Comparison of ENCODE assay signal across 4 cellular contexts in genomic region chr2:85617723-85618122, GRCh38. TPM values are rescaled to one million over a fixed set of nuclear protein-coding genes. Genes with fewer than 3 reads are reported as not detected.
A peak's percentile ranks its signal among the peaks of the same experiment; 100 is the strongest.
DNase-seq lines count a peak whose midpoint lies in the region; ATAC-seq, FAIRE-seq and TF ChIP-seq lines count a peak whose summit lies in the region.
"Not testable (repeated sequence)": the region's sequence is repeated elsewhere in the genome, so short reads cannot be mapped to it uniquely, and the experiment has no call there.

No MANE protein-coding gene starts in this region.

- ATAC-seq in CD4-positive, CD25-positive, alpha-beta regulatory T cell (ENCODE audit: low read depth in 2 of 2); GM12878; naive thymus-derived CD8-positive, alpha-beta T cell: not testable (repeated sequence)

- DNase-seq in CD4-positive, CD25-positive, alpha-beta regulatory T cell; PC-9; GM12878 (ENCODE audit: low read depth, low spot score); naive thymus-derived CD8-positive, alpha-beta T cell: not testable (repeated sequence)

- RAD21 ChIA-PET in GM12878 (lab: Charles Lee; ENCODE audit: unreplicated experiment): not testable (repeated sequence)

- POLR2A ChIA-PET in PC-9 (lab: Charles Lee; ENCODE audit: unreplicated experiment) (interaction anchor here (0.6 kb wide), 1 partner anchor 40 kb away, joined by 4 read pairs; the partner anchor contains the start of gene VAMP8), GM12878 (lab: Charles Lee) (interaction anchor here (0.6 to 2.2 kb wide), 3 partner anchors 38 to 234 kb away, joined by 4 to 9 read pairs (median 7); no protein-coding TSS in a partner anchor)
- POLR2A ChIA-PET in naive thymus-derived CD8-positive, alpha-beta T cell (lab: Charles Lee): interaction anchor here (0.6 to 2.3 kb wide), 3 partner anchors 9 to 79 kb away, joined by 3 to 7 read pairs (median 4); partner anchors contain the start of gene MAT2A

- H3K27ac ChIP-seq in CD4-positive, CD25-positive, alpha-beta regulatory T cell (ENCODE audit: insufficient read depth, low read length, poor library complexity, severe bottlenecking); PC-9; GM12878 (ENCODE audit: control insufficient read depth, insufficient read depth): not testable (repeated sequence)

- H3K4me2 ChIP-seq in PC-9 (peak overlapping the region; percentile 96), GM12878 (ENCODE audit: control insufficient read depth, insufficient read depth) (peak overlapping the region; percentile 81)

- TF ChIP-seq CTCF in PC-9 (conservative IDR thresholded peaks at IDR 0.05); GM12878 (IDR thresholded peaks at IDR 0.05 in 2 of 3, conservative IDR thresholded peaks at IDR 0.05 in 1 of 3; ENCODE audit: control insufficient read depth in 2 of 3, extremely low read depth in 1 of 3, insufficient read depth in 1 of 3, low read depth in 3 of 3, low read length in 3 of 3): not testable (repeated sequence)

- CTCF ChIA-PET in PC-9 (lab: Charles Lee): interaction anchor here (0.7 kb wide), 1 partner anchor 270 kb away, joined by 16 read pairs; no protein-coding TSS in a partner anchor
- CTCF ChIA-PET in GM12878 (lab: Yijun Ruan, JAX): interaction anchor here (0.6 to 1.6 kb wide), 4 partner anchors 9 to 198 kb away, joined by 3 to 5 read pairs (median 3); no protein-coding TSS in a partner anchor

- H3K27me3 Mint-ChIP-seq in CD4-positive, CD25-positive, alpha-beta regulatory T cell; naive thymus-derived CD8-positive, alpha-beta T cell: not testable (repeated sequence)

- H3K36me3 Mint-ChIP-seq in CD4-positive, CD25-positive, alpha-beta regulatory T cell: peaks cover 10% of the 10 kb centered on the region
- H3K36me3 Mint-ChIP-seq in naive thymus-derived CD8-positive, alpha-beta T cell: peaks cover 0 to 40% (median 5%) of the 10 kb centered on the region in 3 donors

- peaks cover 43% of the 10 kb centered on the region for H3F3A ChIP-seq in PC-9 (ENCODE audit: insufficient read depth, low read depth)

- H2AFZ ChIP-seq in PC-9; GM12878 (ENCODE audit: control insufficient read depth, low read depth, low read length): not testable (repeated sequence)

- FAIRE-seq in GM12878 (lab: Jason Lieb, UNC): not testable (repeated sequence)

- 92% methylated on average over 5 of the region's 5 CpGs for WGBS in GM12878 (ENCODE audit: insufficient coverage, insufficient replicate concordance, low lambda C conversion rate, missing lambda C conversion rate)

- H3K9me3 Mint-ChIP-seq in CD4-positive, CD25-positive, alpha-beta regulatory T cell; naive thymus-derived CD8-positive, alpha-beta T cell: not testable (repeated sequence)

- H3K4me1 ChIP-seq in CD4-positive, CD25-positive, alpha-beta regulatory T cell (ENCODE audit: control insufficient read depth, insufficient read depth, low read length, poor library complexity, severe bottlenecking): peaks cover 16% of the 10 kb centered on the region
- peaks cover 29% of the 10 kb centered on the region for H3K4me1 ChIP-seq in PC-9 (replicated peaks; ENCODE audit: insufficient read depth)
- H3K4me1 ChIP-seq in GM12878 (ENCODE audit: control insufficient read depth, insufficient read depth, low read length): not testable (repeated sequence)

- not testable (repeated sequence) for TF ChIP-seq EP300 in GM12878 (IDR thresholded peaks at IDR 0.05; ENCODE audit: borderline replicate concordance in 1 of 2, control insufficient read depth in 1 of 2, low read depth in 2 of 2, low read length in 2 of 2)

- H3K9me2 ChIP-seq in PC-9 (ENCODE audit: insufficient read depth): not testable (repeated sequence)

- H3K27me3 ChIP-seq in CD4-positive, CD25-positive, alpha-beta regulatory T cell (ENCODE audit: control insufficient read depth, insufficient read depth, low read length); PC-9 (ENCODE audit: insufficient read depth, low read depth); GM12878 (replicated peaks in 1 of 2; ENCODE audit: control insufficient read depth in 2 of 2, insufficient read depth in 2 of 2, low read length in 1 of 2): not testable (repeated sequence)

- peak overlapping the region; percentile 96 to 100 (median 99) for H3K4me3 Mint-ChIP-seq in CD4-positive, CD25-positive, alpha-beta regulatory T cell
- H3K4me3 Mint-ChIP-seq in naive thymus-derived CD8-positive, alpha-beta T cell: peak overlapping the region; percentile 33 to 99 (median 96)

- peak overlapping the region in 2 of 3 donors; percentile 73 to 93 for H3K27ac Mint-ChIP-seq in CD4-positive, CD25-positive, alpha-beta regulatory T cell
- peak overlapping the region in 8 of 10 donors; percentile 22 to 96 (median 61) for H3K27ac Mint-ChIP-seq in naive thymus-derived CD8-positive, alpha-beta T cell

- not testable (repeated sequence) for BruUV-seq in PC-9 (replicated peaks; lab: Mats Ljungman, UMichigan); GM12878 (replicated peaks; lab: Mats Ljungman, UMichigan)

- peaks cover 30% of the 10 kb centered on the region for H4K20me1 ChIP-seq in PC-9 (ENCODE audit: insufficient read depth)
- not testable (repeated sequence) for H4K20me1 ChIP-seq in GM12878 (ENCODE audit: control insufficient read depth, insufficient read depth)

- intact Hi-C loops in PC-9 (cut with micrococcal nuclease; ENCODE audit: unreplicated experiment): not testable (repeated sequence)
- intact Hi-C loops in GM12878 (cut with micrococcal nuclease; ENCODE audit: unreplicated experiment): loop anchor here (5.0 kb wide), 1 partner anchor 80 kb away; the partner anchor contains the start of gene MAT2A

- H3K9me3 ChIP-seq in CD4-positive, CD25-positive, alpha-beta regulatory T cell (ENCODE audit: control insufficient read depth in 2 of 2, low read length in 2 of 2); PC-9 (ENCODE audit: insufficient read depth, low read depth); GM12878 (replicated peaks; ENCODE audit: control insufficient read depth, insufficient read depth, low read length): not testable (repeated sequence)

- in situ Hi-C loops in GM12878 (cut with MboI): not testable (repeated sequence)

- peaks cover 58% of the 10 kb centered on the region for H3K79me2 ChIP-seq in PC-9 (ENCODE audit: low read depth)
- peaks cover 29% of the 10 kb centered on the region for H3K79me2 ChIP-seq in GM12878 (ENCODE audit: control insufficient read depth, insufficient read depth, low read length)

- TF ChIP-seq RAD21 in GM12878 (IDR thresholded peaks at IDR 0.05; ENCODE audit: insufficient read depth, low read depth, low read length): not testable (repeated sequence)

- H3K4me3 ChIP-seq in CD4-positive, CD25-positive, alpha-beta regulatory T cell (ENCODE audit: low read depth, low read length): peak overlapping the region; percentile 76
- H3K4me3 ChIP-seq in PC-9: peak overlapping the region; percentile 98; the same call in 1 of the 2 replicates
- H3K4me3 ChIP-seq in GM12878: peak overlapping the region; percentile 74

- peaks cover 4 to 34% (median 17%) of the 10 kb centered on the region in 4 donors for H3K4me1 Mint-ChIP-seq in CD4-positive, CD25-positive, alpha-beta regulatory T cell
- peaks cover 4 to 35% (median 22%) of the 10 kb centered on the region in 4 donors for H3K4me1 Mint-ChIP-seq in naive thymus-derived CD8-positive, alpha-beta T cell

- peaks cover 31% of the 10 kb centered on the region for H3K36me3 ChIP-seq in CD4-positive, CD25-positive, alpha-beta regulatory T cell (ENCODE audit: control insufficient read depth, insufficient read depth, low read length)
- H3K36me3 ChIP-seq in PC-9 (ENCODE audit: low read depth): peaks cover 18% of the 10 kb centered on the region
- H3K36me3 ChIP-seq in GM12878 (ENCODE audit: control insufficient read depth in 2 of 2, insufficient read depth in 2 of 2, low read length in 1 of 2): not testable (repeated sequence)

- H3K9ac ChIP-seq in GM12878 (ENCODE audit: control insufficient read depth, insufficient read depth, low read length): not testable (repeated sequence)

- SMC1A ChIA-PET in GM12878 (lab: Charles Lee; ENCODE audit: uncharacterized antibody, unreplicated experiment): interaction anchor here (1.0 kb wide), 1 partner anchor 57 kb away, joined by 3 read pairs; the partner anchor contains the start of gene GGCX

- TF ChIP-seq POLR2A in GM12878 (IDR thresholded peaks at IDR 0.05; ENCODE audit: low read depth, low read length): not testable (repeated sequence)

RNA-seq across cellular contexts. Expression of gene USP39, which starts 1.7 kb away (rescaled TPM):
- total RNA-seq in CD4-positive, CD25-positive, alpha-beta regulatory T cell: 62.6 TPM
- polyA plus RNA-seq in CD4-positive, CD25-positive, alpha-beta regulatory T cell: 10 to 100 TPM; 67.1 to 86.0 (median 74.0) TPM
- total RNA-seq in PC-9 (2021) (61.0 and 66.7 TPM in 2 replicates), GM12878 (2014; rRNA removed) (71.7 and 73.5 TPM in 2 replicates), GM12878 (2014; rRNA removed; fragmentation: Illumina TruSeq; extraction: Trizol) (55.2 and 55.8 TPM in 2 replicates), GM12878 (2021) (55.1 and 56.3 TPM in 2 replicates)
- 46.4 and 59.2 TPM in 2 replicates for total RNA-seq in GM12878 (2013; cell fraction: nucleolus; rRNA removed)
- polyA plus RNA-seq in GM12878 (2011; ENCODE audit: low read depth): 33.6 TPM
- polyA plus RNA-seq in GM12878 (2011; rRNA removed) (55.7 and 70.9 TPM in 2 replicates), GM12878 (2014; fragmentation: Illumina TruSeq; extraction: Trizol) (72.8 and 80.3 TPM in 2 replicates), GM12878 (2014; fragmentation: Nextera tagmentation; extraction: Ambion mirVana) (10 to 100 TPM; 24.2 to 44.7 TPM), GM12878 (2014; rRNA removed) (53.3 and 61.8 TPM in 2 replicates), GM12878 (2016; fragmentation: Nextera tagmentation; extraction: Ambion mirVana) (10 to 100 TPM; 75.7 to 79.6 TPM)
- 61.0 and 72.2 TPM in 2 replicates for polyA plus RNA-seq in GM12878 (2011; cell fraction: cytosol; rRNA removed)
- polyA plus RNA-seq in GM12878 (2011; cell fraction: nucleus; rRNA removed): 59.0 and 81.2 TPM in 2 replicates
- polyA plus RNA-seq in GM12878 (2012): 33.9 and 36.9 TPM in 2 replicates
- 55.5 and 56.4 TPM in 2 replicates for polyA minus RNA-seq in GM12878 (2011; rRNA and poly(A)+ RNA removed)
- polyA minus RNA-seq in GM12878 (2011; cell fraction: cytosol; rRNA and poly(A)+ RNA removed): 19.3 and 21.4 TPM in 2 replicates
- polyA minus RNA-seq in GM12878 (2011; cell fraction: nucleus; rRNA and poly(A)+ RNA removed): 31.4 and 53.9 TPM in 2 replicates
- 10 to 100 TPM; 53.0 to 59.5 TPM for total RNA-seq in naive thymus-derived CD8-positive, alpha-beta T cell
- 10 to 100 TPM; 56.4 to 69.3 (median 57.9) TPM for polyA plus RNA-seq in naive thymus-derived CD8-positive, alpha-beta T cell

RNA-seq across cellular contexts. Expression of gene C2orf68, which starts 5.9 kb away (rescaled TPM):
- 43.9 TPM for total RNA-seq in CD4-positive, CD25-positive, alpha-beta regulatory T cell
- polyA plus RNA-seq in CD4-positive, CD25-positive, alpha-beta regulatory T cell: 10 to 100 TPM; 17.4 to 20.6 (median 18.7) TPM
- 46.0 and 48.6 TPM in 2 replicates for total RNA-seq in PC-9 (2021)
- total RNA-seq in GM12878 (2013; cell fraction: nucleolus; rRNA removed): 36.8 and 54.3 TPM in 2 replicates
- 26.1 and 27.5 TPM in 2 replicates for total RNA-seq in GM12878 (2014; rRNA removed)
- 19.1 and 22.3 TPM in 2 replicates for total RNA-seq in GM12878 (2014; rRNA removed; fragmentation: Illumina TruSeq; extraction: Trizol)
- 31.5 and 34.3 TPM in 2 replicates for total RNA-seq in GM12878 (2021)
- polyA plus RNA-seq in GM12878 (2011; ENCODE audit: low read depth): 10.3 TPM
- 44.9 and 56.1 TPM in 2 replicates for polyA plus RNA-seq in GM12878 (2011; rRNA removed)
- 38.0 and 42.9 TPM in 2 replicates for polyA plus RNA-seq in GM12878 (2011; cell fraction: cytosol; rRNA removed)
- polyA plus RNA-seq in GM12878 (2011; cell fraction: nucleus; rRNA removed): 32.5 and 38.3 TPM in 2 replicates
- 19.6 and 22.3 TPM in 2 replicates for polyA plus RNA-seq in GM12878 (2012)
- polyA plus RNA-seq in GM12878 (2014; fragmentation: Illumina TruSeq; extraction: Trizol): 25.3 and 26.5 TPM in 2 replicates
- polyA plus RNA-seq in GM12878 (2014; fragmentation: Nextera tagmentation; extraction: Ambion mirVana): 10 to 100 TPM; 12.7 to 15.9 TPM
- 33.7 and 34.6 TPM in 2 replicates for polyA plus RNA-seq in GM12878 (2014; rRNA removed)
- 10 to 100 TPM; 30.4 to 33.9 TPM for polyA plus RNA-seq in GM12878 (2016; fragmentation: Nextera tagmentation; extraction: Ambion mirVana)
- polyA minus RNA-seq in GM12878 (2011; rRNA and poly(A)+ RNA removed): 43.2 and 57.7 TPM in 2 replicates
- 16.0 and 18.6 TPM in 2 replicates for polyA minus RNA-seq in GM12878 (2011; cell fraction: cytosol; rRNA and poly(A)+ RNA removed)
- 15.0 and 24.5 TPM in 2 replicates for polyA minus RNA-seq in GM12878 (2011; cell fraction: nucleus; rRNA and poly(A)+ RNA removed)
- 10 to 100 TPM; 86.4 to 95.2 TPM for total RNA-seq in naive thymus-derived CD8-positive, alpha-beta T cell
- polyA plus RNA-seq in naive thymus-derived CD8-positive, alpha-beta T cell: 10 to 100 TPM; 15.7 to 21.1 (median 20.4) TPM

RNA-seq across cellular contexts. Expression of gene TMEM150A, which starts 15.2 kb away (rescaled TPM):
- total RNA-seq in CD4-positive, CD25-positive, alpha-beta regulatory T cell: 4.9 TPM
- 10 to 100 TPM in 1 of 4 donors, 1 to 10 TPM in 3; 8.0 to 11.3 (median 9.1) TPM for polyA plus RNA-seq in CD4-positive, CD25-positive, alpha-beta regulatory T cell
- total RNA-seq in PC-9 (2021) (5.3 and 5.9 TPM in 2 replicates), GM12878 (2014; rRNA removed) (2.7 and 3.3 TPM in 2 replicates), GM12878 (2014; rRNA removed; fragmentation: Illumina TruSeq; extraction: Trizol) (1.3 and 1.7 TPM in 2 replicates), GM12878 (2021) (2.5 and 3.8 TPM in 2 replicates)
- total RNA-seq in GM12878 (2013; cell fraction: nucleolus; rRNA removed): 3.0 and 4.0 TPM in 2 replicates
- polyA plus RNA-seq in GM12878 (2011; ENCODE audit: low read depth): 2.3 TPM
- polyA plus RNA-seq in GM12878 (2011; rRNA removed) (0.68 and 1.6 TPM in 2 replicates), GM12878 (2014; fragmentation: Illumina TruSeq; extraction: Trizol) (0.68 and 2.5 TPM in 2 replicates), GM12878 (2014; fragmentation: Nextera tagmentation; extraction: Ambion mirVana) (1 to 10 TPM in 1 of 2 experiments, under 1 TPM in 1; 0.45 to 1.5 TPM), GM12878 (2014; rRNA removed) (4.1 and 4.7 TPM in 2 replicates), GM12878 (2016; fragmentation: Nextera tagmentation; extraction: Ambion mirVana) (1 to 10 TPM; 3.9 to 4.4 TPM)
- polyA plus RNA-seq in GM12878 (2011; cell fraction: cytosol; rRNA removed): 2.1 and 2.2 TPM in 2 replicates
- 9.5 and 10.3 TPM in 2 replicates for polyA plus RNA-seq in GM12878 (2011; cell fraction: nucleus; rRNA removed)
- 2.6 and 3.0 TPM in 2 replicates for polyA plus RNA-seq in GM12878 (2012)
- 0.80 and 1.1 TPM in 2 replicates for polyA minus RNA-seq in GM12878 (2011; rRNA and poly(A)+ RNA removed)
- 0.62 TPM in 1 of 2 replicates, not detected in the other for polyA minus RNA-seq in GM12878 (2011; cell fraction: cytosol; rRNA and poly(A)+ RNA removed)
- polyA minus RNA-seq in GM12878 (2011; cell fraction: nucleus; rRNA and poly(A)+ RNA removed): 1.2 and 2.1 TPM in 2 replicates
- total RNA-seq in naive thymus-derived CD8-positive, alpha-beta T cell: 10 to 100 TPM; 14.1 to 15.9 TPM
- 10 to 100 TPM; 11.6 to 15.1 (median 13.8) TPM for polyA plus RNA-seq in naive thymus-derived CD8-positive, alpha-beta T cell

RNA-seq across cellular contexts. Expression of gene RNF181, which starts 22.2 kb away (rescaled TPM):
- 47.0 TPM for total RNA-seq in CD4-positive, CD25-positive, alpha-beta regulatory T cell
- polyA plus RNA-seq in CD4-positive, CD25-positive, alpha-beta regulatory T cell: 100 to 1,000 TPM; 233 to 297 (median 251) TPM
- 93.9 and 96.7 TPM in 2 replicates for total RNA-seq in PC-9 (2021)
- total RNA-seq in GM12878 (2013; cell fraction: nucleolus; rRNA removed): 54.5 and 56.8 TPM in 2 replicates
- 191 and 198 TPM in 2 replicates for total RNA-seq in GM12878 (2014; rRNA removed)
- 141 TPM in 2 replicates for total RNA-seq in GM12878 (2014; rRNA removed; fragmentation: Illumina TruSeq; extraction: Trizol)
- 89.7 and 101 TPM in 2 replicates for total RNA-seq in GM12878 (2021)
- 339 TPM for polyA plus RNA-seq in GM12878 (2011; ENCODE audit: low read depth)
- 264 and 409 TPM in 2 replicates for polyA plus RNA-seq in GM12878 (2011; rRNA removed)
- polyA plus RNA-seq in GM12878 (2011; cell fraction: cytosol; rRNA removed): 465 and 580 TPM in 2 replicates
- 231 and 428 TPM in 2 replicates for polyA plus RNA-seq in GM12878 (2011; cell fraction: nucleus; rRNA removed)
- 222 and 245 TPM in 2 replicates for polyA plus RNA-seq in GM12878 (2012)
- 145 and 196 TPM in 2 replicates for polyA plus RNA-seq in GM12878 (2014; fragmentation: Illumina TruSeq; extraction: Trizol)
- 100 to 1,000 TPM; 354 to 368 TPM for polyA plus RNA-seq in GM12878 (2014; fragmentation: Nextera tagmentation; extraction: Ambion mirVana)
- 219 and 235 TPM in 2 replicates for polyA plus RNA-seq in GM12878 (2014; rRNA removed)
- polyA plus RNA-seq in GM12878 (2016; fragmentation: Nextera tagmentation; extraction: Ambion mirVana): 100 to 1,000 TPM; 207 to 235 TPM
- 149 and 194 TPM in 2 replicates for polyA minus RNA-seq in GM12878 (2011; rRNA and poly(A)+ RNA removed)
- 33.7 and 36.6 TPM in 2 replicates for polyA minus RNA-seq in GM12878 (2011; cell fraction: cytosol; rRNA and poly(A)+ RNA removed)
- polyA minus RNA-seq in GM12878 (2011; cell fraction: nucleus; rRNA and poly(A)+ RNA removed): 64.7 and 71.0 TPM in 2 replicates
- 10 to 100 TPM; 66.0 to 73.8 TPM for total RNA-seq in naive thymus-derived CD8-positive, alpha-beta T cell
- 100 to 1,000 TPM; 165 to 206 (median 173) TPM for polyA plus RNA-seq in naive thymus-derived CD8-positive, alpha-beta T cell

RNA-seq across cellular contexts. Expression of gene VAMP5, which starts 33.5 kb away (rescaled TPM):
- total RNA-seq in CD4-positive, CD25-positive, alpha-beta regulatory T cell: 54.8 TPM
- 100 to 1,000 TPM; 155 to 215 (median 185) TPM for polyA plus RNA-seq in CD4-positive, CD25-positive, alpha-beta regulatory T cell
- total RNA-seq in PC-9 (2021): 7.2 and 7.4 TPM in 2 replicates
- total RNA-seq in GM12878 (2013; cell fraction: nucleolus; rRNA removed): not detected in 2 replicates
- total RNA-seq in GM12878 (2014; rRNA removed): 17.7 and 19.3 TPM in 2 replicates
- 6.7 and 7.4 TPM in 2 replicates for total RNA-seq in GM12878 (2014; rRNA removed; fragmentation: Illumina TruSeq; extraction: Trizol)
- total RNA-seq in GM12878 (2021): 21.8 and 24.5 TPM in 2 replicates
- 48.6 TPM for polyA plus RNA-seq in GM12878 (2011; ENCODE audit: low read depth)
- 1.4 and 3.8 TPM in 2 replicates for polyA plus RNA-seq in GM12878 (2011; rRNA removed)
- 5.0 and 5.5 TPM in 2 replicates for polyA plus RNA-seq in GM12878 (2011; cell fraction: cytosol; rRNA removed)
- 7.6 TPM in 2 replicates for polyA plus RNA-seq in GM12878 (2011; cell fraction: nucleus; rRNA removed)
- polyA plus RNA-seq in GM12878 (2012): 49.1 and 56.1 TPM in 2 replicates
- 11.0 and 22.0 TPM in 2 replicates for polyA plus RNA-seq in GM12878 (2014; fragmentation: Illumina TruSeq; extraction: Trizol)
- polyA plus RNA-seq in GM12878 (2014; fragmentation: Nextera tagmentation; extraction: Ambion mirVana): 10 to 100 TPM; 37.1 to 52.7 TPM
- 31.3 and 38.3 TPM in 2 replicates for polyA plus RNA-seq in GM12878 (2014; rRNA removed)
- polyA plus RNA-seq in GM12878 (2016; fragmentation: Nextera tagmentation; extraction: Ambion mirVana): 10 to 100 TPM; 23.8 to 28.0 TPM
- polyA minus RNA-seq in GM12878 (2011; rRNA and poly(A)+ RNA removed): 1.7 and 1.8 TPM in 2 replicates
- polyA minus RNA-seq in GM12878 (2011; cell fraction: cytosol; rRNA and poly(A)+ RNA removed): not detected in 2 replicates
- 0.60 TPM in 1 of 2 replicates, not detected in the other for polyA minus RNA-seq in GM12878 (2011; cell fraction: nucleus; rRNA and poly(A)+ RNA removed)
- 10 to 100 TPM; 24.6 to 24.7 TPM for total RNA-seq in naive thymus-derived CD8-positive, alpha-beta T cell
- 100 to 1,000 TPM; 135 to 143 (median 139) TPM for polyA plus RNA-seq in naive thymus-derived CD8-positive, alpha-beta T cell
